1 cellular context compared by ENCODE assay signal in the genomic region with DNA sequence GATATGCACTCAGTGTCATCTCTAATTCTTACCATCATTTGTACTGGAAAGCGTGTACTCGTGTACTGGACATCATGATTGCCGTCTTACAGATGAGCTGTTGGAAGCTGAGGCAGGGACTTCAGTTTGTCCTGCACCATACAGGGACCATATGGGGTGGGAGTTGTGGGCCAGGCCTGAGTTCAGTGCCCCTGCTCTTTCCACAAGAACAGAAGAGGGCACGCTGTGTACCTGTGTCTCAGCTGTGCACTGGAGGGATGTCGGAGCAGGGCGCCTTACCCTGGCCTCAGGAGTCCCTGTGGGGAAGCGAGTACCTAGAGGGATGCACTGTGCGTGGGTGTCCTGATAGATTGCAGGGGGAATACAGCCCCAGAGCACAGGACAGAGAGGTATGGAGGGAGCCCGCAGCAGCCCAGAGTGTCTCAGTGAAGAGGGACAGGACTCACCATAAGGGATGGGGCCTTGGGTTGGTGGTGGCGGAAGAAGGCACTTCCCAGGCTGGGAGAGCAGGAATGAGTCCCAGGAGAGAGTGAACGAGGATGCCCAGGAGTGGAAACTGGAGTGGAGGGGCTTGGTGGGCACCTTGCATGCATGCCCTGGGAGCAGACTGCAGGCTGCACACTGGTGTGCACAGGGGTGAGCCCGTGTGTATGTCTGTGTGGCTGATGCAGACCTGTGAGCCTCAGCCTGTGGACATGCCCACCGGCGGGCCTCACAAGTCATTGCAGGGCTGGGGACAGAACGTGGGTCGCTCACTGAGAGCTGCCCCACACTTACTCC.
TF ChIP-seq lines count a peak whose summit lies in the region.

No MANE protein-coding gene starts in this region.

TF ChIP-seq in WTC11, 78 proteins besides CTCF, POLR2A, EP300 and RAD21 (continued from another document):
- TF ChIP-seq, protein P1, sequence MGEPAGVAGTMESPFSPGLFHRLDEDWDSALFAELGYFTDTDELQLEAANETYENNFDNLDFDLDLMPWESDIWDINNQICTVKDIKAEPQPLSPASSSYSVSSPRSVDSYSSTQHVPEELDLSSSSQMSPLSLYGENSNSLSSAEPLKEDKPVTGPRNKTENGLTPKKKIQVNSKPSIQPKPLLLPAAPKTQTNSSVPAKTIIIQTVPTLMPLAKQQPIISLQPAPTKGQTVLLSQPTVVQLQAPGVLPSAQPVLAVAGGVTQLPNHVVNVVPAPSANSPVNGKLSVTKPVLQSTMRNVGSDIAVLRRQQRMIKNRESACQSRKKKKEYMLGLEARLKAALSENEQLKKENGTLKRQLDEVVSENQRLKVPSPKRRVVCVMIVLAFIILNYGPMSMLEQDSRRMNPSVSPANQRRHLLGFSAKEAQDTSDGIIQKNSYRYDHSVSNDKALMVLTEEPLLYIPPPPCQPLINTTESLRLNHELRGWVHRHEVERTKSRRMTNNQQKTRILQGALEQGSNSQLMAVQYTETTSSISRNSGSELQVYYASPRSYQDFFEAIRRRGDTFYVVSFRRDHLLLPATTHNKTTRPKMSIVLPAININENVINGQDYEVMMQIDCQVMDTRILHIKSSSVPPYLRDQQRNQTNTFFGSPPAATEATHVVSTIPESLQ (CRISPR knock-in tag; IDR thresholded peaks at IDR 0.05), result no peak
- no peak for TF ChIP-seq HMGXB4 (CRISPR knock-in tag; IDR thresholded peaks at IDR 0.05)
- no peak for TF ChIP-seq GRHL2 (CRISPR knock-in tag; IDR thresholded peaks at IDR 0.05; ENCODE audit: insufficient replicate concordance, severe bottlenecking)
- no peak for TF ChIP-seq CREB1 (CRISPR knock-in tag; IDR thresholded peaks at IDR 0.05)
- no peak for TF ChIP-seq ATF1 (CRISPR knock-in tag; IDR thresholded peaks at IDR 0.05)
- TF ChIP-seq EMX1 (CRISPR knock-in tag; IDR thresholded peaks at IDR 0.05), result no peak
- TF ChIP-seq, protein P2, sequence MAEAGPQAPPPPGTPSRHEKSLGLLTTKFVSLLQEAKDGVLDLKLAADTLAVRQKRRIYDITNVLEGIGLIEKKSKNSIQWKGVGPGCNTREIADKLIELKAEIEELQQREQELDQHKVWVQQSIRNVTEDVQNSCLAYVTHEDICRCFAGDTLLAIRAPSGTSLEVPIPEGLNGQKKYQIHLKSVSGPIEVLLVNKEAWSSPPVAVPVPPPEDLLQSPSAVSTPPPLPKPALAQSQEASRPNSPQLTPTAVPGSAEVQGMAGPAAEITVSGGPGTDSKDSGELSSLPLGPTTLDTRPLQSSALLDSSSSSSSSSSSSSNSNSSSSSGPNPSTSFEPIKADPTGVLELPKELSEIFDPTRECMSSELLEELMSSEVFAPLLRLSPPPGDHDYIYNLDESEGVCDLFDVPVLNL (CRISPR knock-in tag; IDR thresholded peaks at IDR 0.05; ENCODE audit: borderline replicate concordance, low read depth), result no peak
- no peak for TF ChIP-seq NFE2L1 (CRISPR knock-in tag; IDR thresholded peaks at IDR 0.05)
- no peak for TF ChIP-seq SP1 (CRISPR knock-in tag; conservative IDR thresholded peaks at IDR 0.05)
- no peak for TF ChIP-seq ZBTB43 (CRISPR knock-in tag; IDR thresholded peaks at IDR 0.05)
- TF ChIP-seq ZNF219 (CRISPR knock-in tag; IDR thresholded peaks at IDR 0.05; ENCODE audit: borderline replicate concordance), result no peak
TF ChIP-seq in WTC11: peak in this region for 0.
